2 cellular contexts compared by ENCODE assay signal in genomic region chr6:163748886-163749285, GRCh38.
TF ChIP-seq lines count a peak whose summit lies in the region.

No MANE protein-coding gene starts in this region.

TF ChIP-seq in K562, 482 proteins besides CTCF, POLR2A, EP300 and RAD21:
- TF ChIP-seq ZNF280A (IDR thresholded peaks at IDR 0.05; ENCODE audit: low read depth, partially characterized antibody), result no peak
- no peak for TF ChIP-seq ZNF239 (CRISPR knock-in tag; IDR thresholded peaks at IDR 0.05)
- no peak for TF ChIP-seq NRF1 (conservative IDR thresholded peaks at IDR 0.05 in 1 of 2, IDR thresholded peaks at IDR 0.05 in 1 of 2)
- no peak for TF ChIP-seq GTF2F1 (IDR thresholded peaks at IDR 0.05; ENCODE audit: low read depth, low read length)
- no peak for TF ChIP-seq NR3C1 (CRISPR knock-in tag; IDR thresholded peaks at IDR 0.05)
- no peak for TF ChIP-seq FOXA1 (IDR thresholded peaks at IDR 0.05; ENCODE audit: borderline replicate concordance)
- no peak for TF ChIP-seq ZNF75A (CRISPR knock-in tag; IDR thresholded peaks at IDR 0.05)
- TF ChIP-seq GATA2 (CRISPR knock-in tag; IDR thresholded peaks at IDR 0.05), result no peak
- no peak for TF ChIP-seq SETDB1 (IDR thresholded peaks at IDR 0.05; ENCODE audit: low read length)
- no peak for TF ChIP-seq FOXK1 (CRISPR knock-in tag; IDR thresholded peaks at IDR 0.05; ENCODE audit: borderline replicate concordance)
- no peak for TF ChIP-seq GABPA (tag; conservative IDR thresholded peaks at IDR 0.05; ENCODE audit: low read depth)
- no peak for TF ChIP-seq ZBTB7A (IDR thresholded peaks at IDR 0.05; ENCODE audit: borderline replicate concordance, control insufficient read depth, low read depth, low read length)
- TF ChIP-seq ZNF311 (CRISPR knock-in tag; IDR thresholded peaks at IDR 0.05), result no peak
- TF ChIP-seq SNAPC5 (CRISPR knock-in tag; IDR thresholded peaks at IDR 0.05), result no peak
- TF ChIP-seq NCOR1 (IDR thresholded peaks at IDR 0.05), result no peak
- no peak for TF ChIP-seq SMAD2 (IDR thresholded peaks at IDR 0.05; ENCODE audit: low read depth, low read length)
- no peak for TF ChIP-seq GTF2B (IDR thresholded peaks at IDR 0.05; ENCODE audit: extremely low read depth, insufficient read length)
- no peak for TF ChIP-seq MLLT1 (IDR thresholded peaks at IDR 0.05)
- TF ChIP-seq THAP12 (CRISPR knock-in tag; IDR thresholded peaks at IDR 0.05), result no peak

TF ChIP-seq in H1, 55 proteins besides CTCF, POLR2A, EP300 and RAD21:
- no peak for TF ChIP-seq BACH1 (IDR thresholded peaks at IDR 0.05; ENCODE audit: low read length)
- no peak for TF ChIP-seq ATF2 (IDR thresholded peaks at IDR 0.05; ENCODE audit: low read length)
- no peak for TF ChIP-seq CHD2 (IDR thresholded peaks at IDR 0.05; ENCODE audit: low read length)
- no peak for TF ChIP-seq POLR2AphosphoS5 (IDR thresholded peaks at IDR 0.05; ENCODE audit: low read depth, low read length)
- TF ChIP-seq KDM4A (IDR thresholded peaks at IDR 0.05; ENCODE audit: low read depth, low read length, severe bottlenecking), result no peak
- TF ChIP-seq MAX (IDR thresholded peaks at IDR 0.05), result no peak
- no peak for TF ChIP-seq CREB1 (IDR thresholded peaks at IDR 0.05)
- TF ChIP-seq E2F6 (IDR thresholded peaks at IDR 0.05), result no peak
